14 cellular contexts compared by ENCODE assay signal in genomic region chr11:67585911-67586310, GRCh38. TPM values are rescaled to one million over a fixed set of nuclear protein-coding genes. Genes with fewer than 3 reads are reported as not detected.
DNase-seq lines count a peak whose midpoint lies in the region; ATAC-seq and TF ChIP-seq lines count a peak whose summit lies in the region.
"Had no signal": no experiment of that assay in that cellular context is flagged by ENCODE, and none has a peak within 500 bp of the region (broad histone marks: within the 10 kb centered on the region; RNA-seq: fewer than 3 reads in every experiment).

No MANE protein-coding gene starts in this region.

- CTCF ChIA-PET in activated CD4-positive, alpha-beta T cell treated with anti-CD3 and anti-CD28 coated beads, Interleukin-2, amount 10 ng/mL, durations not matched to agents 7 days and 5 days (lab: Charles Lee) = interaction anchor here (1.5 kb wide), 1 partner anchor 44 kb away, joined by 3 read pairs; the partner anchor contains the start of gene NUDT8

- H3K4me3 Mint-ChIP-seq in activated CD4-positive, alpha-beta T cell treated with anti-CD3 and anti-CD28 coated beads, Interleukin-2, amount 10 ng/mL, durations not matched to agents 7 days and 5 days = no peak overlapping the region
- peak overlapping the region; percentile 85 for H3K4me3 Mint-ChIP-seq in stimulated activated memory B cell treated with anti-CD40 and anti-IgM and Interleukin-4, amounts not matched to agents 10 μg/mL and 1 μg/mL and 100 μg/mL, for 72 hours

- H3K4me2 ChIP-seq in SU-DHL-6 (ENCODE audit: low read depth, low read length, poor library complexity, severe bottlenecking) = peak overlapping the region; percentile 62

- WGBS in esophagus squamous epithelium, 2 donors = 86 to 91% methylated on average over 4 of the region's 4 CpGs

- H3K4me1 Mint-ChIP-seq in activated CD4-positive, alpha-beta T cell treated with anti-CD3 and anti-CD28 coated beads, Interleukin-2, amount 10 ng/mL, durations not matched to agents 7 days and 5 days = peaks cover 47% of the 10 kb centered on the region
- H3K4me1 Mint-ChIP-seq in stimulated activated memory B cell treated with anti-CD40 and anti-IgM and Interleukin-4, amounts not matched to agents 10 μg/mL and 1 μg/mL and 100 μg/mL, for 72 hours = peaks cover 71% of the 10 kb centered on the region

- peak overlapping the region; percentile 52 for H3K27ac Mint-ChIP-seq in activated CD4-positive, alpha-beta T cell treated with anti-CD3 and anti-CD28 coated beads, Interleukin-2, amount 10 ng/mL, durations not matched to agents 7 days and 5 days
- peak overlapping the region; percentile 98 for H3K27ac Mint-ChIP-seq in stimulated activated memory B cell treated with anti-CD40 and anti-IgM and Interleukin-4, amounts not matched to agents 10 μg/mL and 1 μg/mL and 100 μg/mL, for 72 hours

- H3K4me1 ChIP-seq in esophagus squamous epithelium = peaks cover 30 to 69% (median 30%) of the 10 kb centered on the region in 3 donors

- no peaks in the 10 kb centered on the region for H3K9me2 ChIP-seq in SU-DHL-6 (replicated peaks; ENCODE audit: insufficient read depth, low read length)

- H3K9me3 ChIP-seq in SU-DHL-6 (ENCODE audit: insufficient read depth, low read length) (no peaks in the 10 kb centered on the region), esophagus squamous epithelium (no peaks in the 10 kb centered on the region)

- TF ChIP-seq POLR2A in esophagus squamous epithelium (IDR thresholded peaks at IDR 0.05) = no peak

- peaks cover 5% of the 10 kb centered on the region for H3K9me3 Mint-ChIP-seq in activated CD4-positive, alpha-beta T cell treated with anti-CD3 and anti-CD28 coated beads, Interleukin-2, amount 10 ng/mL, durations not matched to agents 7 days and 5 days
- H3K9me3 Mint-ChIP-seq in stimulated activated memory B cell treated with anti-CD40 and anti-IgM and Interleukin-4, amounts not matched to agents 10 μg/mL and 1 μg/mL and 100 μg/mL, for 72 hours = peaks cover 6% of the 10 kb centered on the region

- POLR2A ChIA-PET in activated CD4-positive, alpha-beta T cell treated with anti-CD3 and anti-CD28 coated beads, Interleukin-2, amount 10 ng/mL, durations not matched to agents 7 days and 5 days (lab: Charles Lee) = no interaction called here

- H3K36me3 Mint-ChIP-seq in activated CD4-positive, alpha-beta T cell treated with anti-CD3 and anti-CD28 coated beads, Interleukin-2, amount 10 ng/mL, durations not matched to agents 7 days and 5 days (ENCODE audit: low read depth) = peaks cover 31% of the 10 kb centered on the region
- peaks cover 30% of the 10 kb centered on the region for H3K36me3 Mint-ChIP-seq in stimulated activated memory B cell treated with anti-CD40 and anti-IgM and Interleukin-4, amounts not matched to agents 10 μg/mL and 1 μg/mL and 100 μg/mL, for 72 hours

- H3K36me3 ChIP-seq in SU-DHL-6 (ENCODE audit: low read length) (peaks cover 8% of the 10 kb centered on the region; the same call in 1 of the 2 replicates), esophagus squamous epithelium (peaks cover 0 to 47% (median 15%) of the 10 kb centered on the region in 3 donors)

- no peaks in the 10 kb centered on the region for H4K20me1 ChIP-seq in SU-DHL-6 (ENCODE audit: low read depth, low read length)

- ATAC-seq in stimulated activated memory B cell treated with anti-CD40 and anti-IgM and Interleukin-4, amounts not matched to agents 10 μg/mL and 1 μg/mL and 100 μg/mL, for 72 hours = no peak
- no peak for ATAC-seq in HG03354 (IDR thresholded peaks at IDR 0.05; ENCODE audit: poor library complexity, severe bottlenecking, unreplicated experiment)

- H3F3A ChIP-seq in SU-DHL-6 (ENCODE audit: insufficient read depth) = peaks cover 57% of the 10 kb centered on the region

- H3K79me2 ChIP-seq in SU-DHL-6 (ENCODE audit: insufficient read depth, low read length) = peaks cover 10% of the 10 kb centered on the region; the same call in 1 of the 2 replicates

- peaks cover 10% of the 10 kb centered on the region for H3K27me3 Mint-ChIP-seq in activated CD4-positive, alpha-beta T cell treated with anti-CD3 and anti-CD28 coated beads, Interleukin-2, amount 10 ng/mL, durations not matched to agents 7 days and 5 days
- no peaks in the 10 kb centered on the region for H3K27me3 Mint-ChIP-seq in stimulated activated memory B cell treated with anti-CD40 and anti-IgM and Interleukin-4, amounts not matched to agents 10 μg/mL and 1 μg/mL and 100 μg/mL, for 72 hours

- H3K27ac ChIP-seq in SU-DHL-6 (ENCODE audit: low read depth, low read length) = peak overlapping the region; percentile 93
- peak overlapping the region; percentile 97 to 100 (median 99) for H3K27ac ChIP-seq in esophagus squamous epithelium

- no peak overlapping the region for H2AFZ ChIP-seq in SU-DHL-6 (ENCODE audit: low read depth, low read length, severe bottlenecking)

- TF ChIP-seq CTCF in SU-DHL-6 (IDR thresholded peaks at IDR 0.05; ENCODE audit: insufficient read depth, low read length, poor library complexity, severe bottlenecking) = no peak
- no peak for TF ChIP-seq CTCF in esophagus squamous epithelium (IDR thresholded peaks at IDR 0.05)

- DNase-seq in activated CD4-positive, alpha-beta T cell treated with anti-CD3 and anti-CD28 coated beads, Interleukin-2, amount 10 ng/mL, durations not matched to agents 7 days and 5 days = no peak
- DNase-seq in activated CD4-positive, alpha-beta T cell treated with anti-CD3 and anti-CD28 coated beads, Interleukin-2, amount 50 U/mL, for 4 hours = no peak
- DNase-seq in esophagus squamous epithelium (lab: John Stamatoyannopoulos, UW) (no peak), superior temporal gyrus (ENCODE audit: extremely low spot score) (no peak), NCI-H526 (lab: John Stamatoyannopoulos, UW) (no peak)
- DNase-seq: ACHN; activated naive CD4-positive, alpha-beta T cell treated with Interleukin-2 at 50 U/mL for 16 hours; effector CD8-positive, alpha-beta T cell; hypothalamus had no signal

- peak overlapping the region; percentile 87 for H3K9ac ChIP-seq in SU-DHL-6 (ENCODE audit: low read length)

- H3K27me3 ChIP-seq in SU-DHL-6 (ENCODE audit: low read length) = no peaks in the 10 kb centered on the region
- H3K27me3 ChIP-seq in esophagus squamous epithelium = no peaks in the 10 kb centered on the region

- H3K4me3 ChIP-seq in SU-DHL-6 (ENCODE audit: insufficient read depth, low read length, poor library complexity, severe bottlenecking) = no peak overlapping the region
- peak overlapping the region; percentile 69 to 93 (median 82) for H3K4me3 ChIP-seq in esophagus squamous epithelium

- intact Hi-C loops in esophagus squamous epithelium (cut with DNase I) = no loop called here

RNA-seq across cellular contexts. Expression of gene GSTP1, which starts 2.3 kb away (rescaled TPM):
- total RNA-seq in activated CD4-positive, alpha-beta T cell treated with anti-CD3 and anti-CD28 coated beads, Interleukin-2, amount 10 ng/mL, durations not matched to agents 7 days and 5 days = 100 to 1,000 TPM; 194 to 209 TPM
- total RNA-seq in esophagus squamous epithelium = 1,000 to 10,000 TPM; 2,883 to 4,990 (median 3,239) TPM

RNA-seq across cellular contexts. Expression of gene NDUFV1, which starts 20.8 kb away (rescaled TPM):
- total RNA-seq in activated CD4-positive, alpha-beta T cell treated with anti-CD3 and anti-CD28 coated beads, Interleukin-2, amount 10 ng/mL, durations not matched to agents 7 days and 5 days = 100 to 1,000 TPM; 204 to 228 TPM
- 100 to 1,000 TPM; 206 to 260 (median 254) TPM for total RNA-seq in esophagus squamous epithelium

RNA-seq across cellular contexts. Expression of gene NUDT8, which starts 43.8 kb away (rescaled TPM):
- total RNA-seq in activated CD4-positive, alpha-beta T cell treated with anti-CD3 and anti-CD28 coated beads, Interleukin-2, amount 10 ng/mL, durations not matched to agents 7 days and 5 days = 1 to 10 TPM; 7.3 to 8.8 TPM
- total RNA-seq in esophagus squamous epithelium = 10 to 100 TPM; 37.5 to 68.0 (median 47.0) TPM

RNA-seq across cellular contexts. Expression of gene TBX10, which starts 53.7 kb away (rescaled TPM):
- not detected for total RNA-seq in activated CD4-positive, alpha-beta T cell treated with anti-CD3 and anti-CD28 coated beads, Interleukin-2, amount 10 ng/mL, durations not matched to agents 7 days and 5 days
- total RNA-seq in esophagus squamous epithelium = not detected
- total RNA-seq: G401, RPMI7951 had no signal

Comparison
In these comparisons a context has a peak if more than half of its experiments do, and no peak if none do; other contexts are left out.
1. RNA of gene GSTP1, which starts 2.3 kb away (total RNA-seq): 2,883 to 4,990 TPM in esophagus squamous epithelium; 194 to 209 TPM in activated CD4-positive, alpha-beta T cell treated with anti-CD3 and anti-CD28 coated beads, Interleukin-2, amount 10 ng/mL, durations not matched to agents 7 days and 5 days; every median in the first group is over 10 times any median in the second.